ENCODE assay signal across 23 cellular contexts in the genomic region with DNA sequence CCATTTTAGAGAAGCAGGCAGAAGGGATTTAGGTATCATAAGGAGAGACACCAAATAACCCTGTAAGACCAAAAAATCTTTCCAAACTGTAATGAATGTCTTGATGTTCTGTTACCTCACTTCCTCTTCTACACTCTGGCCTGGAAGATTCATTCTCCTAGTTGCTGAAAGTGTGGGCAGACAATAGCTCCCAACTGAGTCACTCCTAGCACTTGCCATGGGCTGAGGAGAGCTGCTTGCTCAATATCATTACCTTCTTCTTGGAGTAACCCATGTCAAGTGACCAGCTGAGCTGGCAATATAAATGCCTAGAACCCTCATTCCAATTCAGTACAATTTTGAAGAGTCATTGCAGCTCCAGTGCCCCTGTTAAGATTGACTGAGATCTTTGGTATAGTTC.
DNase-seq lines count a peak whose midpoint lies in the region; ATAC-seq and TF ChIP-seq lines count a peak whose summit lies in the region.
"Had no signal": no experiment of that assay in that cellular context is flagged by ENCODE, and none has a peak within 500 bp of the region (broad histone marks: within the 10 kb centered on the region; RNA-seq: fewer than 3 reads in every experiment).

No MANE protein-coding gene starts in this region.

- H3K9me3 ChIP-seq in RWPE2 (ENCODE audit: severe bottlenecking), result no peaks in the 10 kb centered on the region
- no peaks in the 10 kb centered on the region for H3K9me3 ChIP-seq in trophoblast cell (ENCODE audit: insufficient read depth, low read depth, low read length)
- H3K9me3 ChIP-seq in Caco-2, result no peaks in the 10 kb centered on the region
- H3K9me3 ChIP-seq: colonic mucosa, prostate gland, upper lobe of left lung had no signal

- no peaks in the 10 kb centered on the region for H3K4me1 ChIP-seq in RWPE2 (ENCODE audit: insufficient read depth, poor library complexity, severe bottlenecking)
- H3K4me1 ChIP-seq in trophoblast cell (ENCODE audit: control insufficient read depth in 1 of 2, insufficient read depth in 2 of 2, low read length in 2 of 2), result no peaks in the 10 kb centered on the region
- no peaks in the 10 kb centered on the region for H3K4me1 ChIP-seq in Caco-2
- H3K4me1 ChIP-seq: colonic mucosa, neural progenitor cell, prostate gland, upper lobe of left lung had no signal

- peak overlapping the region; percentile 73 for H3K27ac Mint-ChIP-seq in progenitor cell of endocrine pancreas
- H3K27ac Mint-ChIP-seq in Caco-2 (ENCODE audit: unreplicated experiment), result no peak overlapping the region
- no peak overlapping the region for H3K27ac Mint-ChIP-seq in activated CD4-positive, alpha-beta memory T cell treated with anti-CD3 and anti-CD28 coated beads for 36 hours
- H3K27ac Mint-ChIP-seq: activated naive CD8-positive, alpha-beta T cell treated with anti-CD3 and anti-CD28 coated beads, Interleukin-2, amount 50 U/mL, for 24 hours; effector memory CD8-positive, alpha-beta T cell; IgD-negative memory B cell; neural progenitor cell had no signal

- no peak overlapping the region for H3K9ac ChIP-seq in trophoblast cell (ENCODE audit: low read length)
- H3K9ac ChIP-seq: neural progenitor cell had no signal

- H2AK5ac ChIP-seq in trophoblast cell (ENCODE audit: low read length), result no peak overlapping the region

- no peaks in the 10 kb centered on the region for H3K79me1 ChIP-seq in trophoblast cell (ENCODE audit: low read length)

- no peak overlapping the region for H3K4me3 ChIP-seq in RWPE2 (ENCODE audit: severe bottlenecking)
- no peak overlapping the region for H3K4me3 ChIP-seq in fibroblast of pulmonary artery (replicated peaks; ENCODE audit: low read depth, low read length)
- H3K4me3 ChIP-seq in trophoblast cell (ENCODE audit: low read depth, low read length), result no peak overlapping the region
- H3K4me3 ChIP-seq in Caco-2 (ENCODE audit: low read depth, low read length), result no peak overlapping the region
- H3K4me3 ChIP-seq: colonic mucosa, neural progenitor cell, prostate gland, upper lobe of left lung had no signal

- H3K27me3 ChIP-seq in RWPE2 (ENCODE audit: insufficient read depth, poor library complexity, severe bottlenecking), result no peaks in the 10 kb centered on the region
- H3K27me3 ChIP-seq in trophoblast cell (ENCODE audit: insufficient read depth, low read length), result no peaks in the 10 kb centered on the region
- no peaks in the 10 kb centered on the region for H3K27me3 ChIP-seq in Caco-2 (replicated peaks; ENCODE audit: control insufficient read depth, insufficient read depth, low read length)
- H3K27me3 ChIP-seq: colonic mucosa, neural progenitor cell, upper lobe of left lung had no signal

- H3K36me3 ChIP-seq in RWPE2 (ENCODE audit: low read depth) (no peaks in the 10 kb centered on the region), trophoblast cell (ENCODE audit: control insufficient read depth in 1 of 2, insufficient read depth in 2 of 2, low read length in 2 of 2) (no peaks in the 10 kb centered on the region), Caco-2 (ENCODE audit: control insufficient read depth, insufficient read depth, low read length) (no peaks in the 10 kb centered on the region)
- H3K36me3 ChIP-seq: colonic mucosa, neural progenitor cell, prostate gland, upper lobe of left lung had no signal

- H3K27ac ChIP-seq in RWPE2 (ENCODE audit: poor library complexity, severe bottlenecking), result no peak overlapping the region
- H3K27ac ChIP-seq in trophoblast cell (ENCODE audit: low read depth, low read length), result no peak overlapping the region
- H3K27ac ChIP-seq: colonic mucosa, neural progenitor cell, prostate gland, upper lobe of left lung had no signal

- no peaks in the 10 kb centered on the region for H3K79me2 ChIP-seq in trophoblast cell (ENCODE audit: control insufficient read depth, insufficient read depth, low read length, poor library complexity)

- no peak overlapping the region for H4K12ac ChIP-seq in trophoblast cell (ENCODE audit: low read depth, low read length)

- H4K8ac ChIP-seq in trophoblast cell (ENCODE audit: low read depth, low read length), result no peak overlapping the region

- CTCF ChIA-PET in Caco-2 (lab: Charles Lee), result no interaction called here
- CTCF ChIA-PET in activated CD4-positive, alpha-beta memory T cell treated with anti-CD3 and anti-CD28 coated beads for 36 hours (lab: Charles Lee), result no interaction called here

- no peak overlapping the region for H3K4me2 ChIP-seq in trophoblast cell (ENCODE audit: low read length)
- H3K4me2 ChIP-seq: neural progenitor cell had no signal

- BruUV-seq in Caco-2 (replicated peaks; lab: Mats Ljungman, UMichigan), result no TSS peak

- TF ChIP-seq CTCF in RWPE2 (IDR thresholded peaks at IDR 0.05; ENCODE audit: poor library complexity, severe bottlenecking) (no peak), fibroblast of pulmonary artery (IDR thresholded peaks at IDR 0.05; ENCODE audit: low read length, missing control alignments) (no peak), progenitor cell of endocrine pancreas (IDR thresholded peaks at IDR 0.05; ENCODE audit: unreplicated experiment) (no peak), Caco-2 (IDR thresholded peaks at IDR 0.05; ENCODE audit: insufficient read depth in 1 of 2, low read depth in 1 of 2, low read length in 1 of 2, severe bottlenecking in 1 of 2, unreplicated experiment in 1 of 2) (no peak)

- H3K4ac ChIP-seq in trophoblast cell (ENCODE audit: low read depth, low read length), result no peak overlapping the region

- POLR2A ChIA-PET in Caco-2 (lab: Charles Lee), result no interaction called here
- POLR2A ChIA-PET in activated CD4-positive, alpha-beta memory T cell treated with anti-CD3 and anti-CD28 coated beads for 36 hours (lab: Charles Lee), result no interaction called here

- H3K14ac ChIP-seq in trophoblast cell (ENCODE audit: low read length), result no peak overlapping the region

- no peak overlapping the region for H2AFZ ChIP-seq in trophoblast cell (ENCODE audit: insufficient read depth, low read length, poor library complexity)
- H2AFZ ChIP-seq: neural progenitor cell had no signal

- H2BK120ac ChIP-seq in trophoblast cell (ENCODE audit: insufficient read depth, low read length, poor library complexity), result no peak overlapping the region

- H3K4me3 Mint-ChIP-seq in progenitor cell of endocrine pancreas (ENCODE audit: low read depth) (no peak overlapping the region), Caco-2 (ENCODE audit: unreplicated experiment) (no peak overlapping the region)
- no peak overlapping the region for H3K4me3 Mint-ChIP-seq in activated CD4-positive, alpha-beta memory T cell treated with anti-CD3 and anti-CD28 coated beads for 36 hours
- H3K4me3 Mint-ChIP-seq: activated naive CD8-positive, alpha-beta T cell treated with anti-CD3 and anti-CD28 coated beads, Interleukin-2, amount 50 U/mL, for 24 hours; effector memory CD8-positive, alpha-beta T cell; H9; IgD-negative memory B cell; neural progenitor cell had no signal

- H4K91ac ChIP-seq in trophoblast cell (ENCODE audit: low read depth, low read length), result no peak overlapping the region

- intact Hi-C loops in Caco-2 (cut with micrococcal nuclease; ENCODE audit: unreplicated experiment), result no loop called here
- intact Hi-C loops in activated CD4-positive, alpha-beta memory T cell treated with anti-CD3 and anti-CD28 coated beads for 36 hours (cut with micrococcal nuclease), result no loop called here

- H3K18ac ChIP-seq in trophoblast cell (ENCODE audit: low read length), result no peak overlapping the region

- peaks cover under 1% of the 10 kb centered on the region for H3K9me3 Mint-ChIP-seq in progenitor cell of endocrine pancreas (ENCODE audit: low read depth)
- peaks cover 4% of the 10 kb centered on the region for H3K9me3 Mint-ChIP-seq in Caco-2 (ENCODE audit: unreplicated experiment)
- peaks cover 3% of the 10 kb centered on the region for H3K9me3 Mint-ChIP-seq in activated CD4-positive, alpha-beta memory T cell treated with anti-CD3 and anti-CD28 coated beads for 36 hours
- H3K9me3 Mint-ChIP-seq: neural progenitor cell had no signal

- H3K36me3 Mint-ChIP-seq in progenitor cell of endocrine pancreas (ENCODE audit: insufficient read depth) (no peaks in the 10 kb centered on the region), Caco-2 (ENCODE audit: insufficient read depth, unreplicated experiment) (no peaks in the 10 kb centered on the region)
- no peaks in the 10 kb centered on the region for H3K36me3 Mint-ChIP-seq in activated CD4-positive, alpha-beta memory T cell treated with anti-CD3 and anti-CD28 coated beads for 36 hours
- H3K36me3 Mint-ChIP-seq: IgD-negative memory B cell, neural progenitor cell had no signal

- H3K23ac ChIP-seq in trophoblast cell (ENCODE audit: low read length), result no peak overlapping the region

- H3K27me3 Mint-ChIP-seq in progenitor cell of endocrine pancreas (no peaks in the 10 kb centered on the region), Caco-2 (ENCODE audit: insufficient read depth, unreplicated experiment) (no peaks in the 10 kb centered on the region)
- H3K27me3 Mint-ChIP-seq in activated CD4-positive, alpha-beta memory T cell treated with anti-CD3 and anti-CD28 coated beads for 36 hours, result no peaks in the 10 kb centered on the region
- H3K27me3 Mint-ChIP-seq: activated naive CD8-positive, alpha-beta T cell treated with anti-CD3 and anti-CD28 coated beads, Interleukin-2, amount 50 U/mL, for 24 hours; effector memory CD8-positive, alpha-beta T cell; IgD-negative memory B cell had no signal

- H3K4me1 Mint-ChIP-seq in progenitor cell of endocrine pancreas (ENCODE audit: low read depth) (peaks cover 4% of the 10 kb centered on the region), Caco-2 (ENCODE audit: low read depth, unreplicated experiment) (peaks cover 2% of the 10 kb centered on the region)
- H3K4me1 Mint-ChIP-seq in activated CD4-positive, alpha-beta memory T cell treated with anti-CD3 and anti-CD28 coated beads for 36 hours (ENCODE audit: low read depth), result no peaks in the 10 kb centered on the region
- H3K4me1 Mint-ChIP-seq: activated naive CD8-positive, alpha-beta T cell treated with anti-CD3 and anti-CD28 coated beads, Interleukin-2, amount 50 U/mL, for 24 hours; IgD-negative memory B cell; neural progenitor cell had no signal

- no peak overlapping the region for H2BK5ac ChIP-seq in trophoblast cell (ENCODE audit: low read depth, low read length, poor library complexity)

- H2BK12ac ChIP-seq in trophoblast cell (ENCODE audit: low read length), result no peak overlapping the region

- ATAC-seq in RWPE2 (ENCODE audit: low read depth), result peak; percentile 93
- ATAC-seq: activated naive CD8-positive, alpha-beta T cell treated with anti-CD3 and anti-CD28 coated beads, Interleukin-2, amount 50 U/mL, for 24 hours; effector memory CD8-positive, alpha-beta T cell; SK-N-SH treated with all-trans-retinoic acid at 6 μM for 48 hours had no signal

- DNase-seq in NCI-H226 (peak; percentile 89), RWPE2 (ENCODE audit: low spot score) (no peak), fibroblast of pulmonary artery (ENCODE audit: low read depth) (peak; percentile 29), progenitor cell of endocrine pancreas (ENCODE audit: low spot score, unreplicated experiment) (no peak), trophoblast cell (no peak), Caco-2 (no peak), GF-D8 (lab: John Stamatoyannopoulos, UW) (no peak)
- no peak for DNase-seq in activated CD4-positive, alpha-beta memory T cell treated with anti-CD3 and anti-CD28 coated beads for 36 hours
- DNase-seq: activated CD4-positive, alpha-beta T cell treated with anti-CD3 and anti-CD28 coated beads, Interleukin-2, amount 50 U/mL, for 4 hours; activated CD8-positive, alpha-beta memory T cell treated with anti-CD3 and anti-CD28 coated beads, Interleukin-2, amount 50 U/mL, for 48 hours; activated naive CD8-positive, alpha-beta T cell treated with anti-CD3 and anti-CD28 coated beads, Interleukin-2, amount 50 U/mL, for 24 hours; colonic mucosa; effector memory CD8-positive, alpha-beta T cell; H9; mammary epithelial cell; NCI-H1436; NCI-H446 treated with DMSO at 0.1 percent for 48 hours; RPMI8226; upper lobe of left lung had no signal

Comparison
In these comparisons a context has a peak if more than half of its experiments do, and no peak if none do; other contexts are left out.
1. DNase-seq: peak in NCI-H226 (single experiment) and fibroblast of pulmonary artery (single experiment); none in RWPE2 (single experiment), progenitor cell of endocrine pancreas (single experiment), trophoblast cell (0 of 2), Caco-2 (0 of 2), activated CD4-positive, alpha-beta memory T cell treated with anti-CD3 and anti-CD28 coated beads for 36 hours (single experiment) and GF-D8 (single experiment).